21 cellular contexts compared by ENCODE assay signal in genomic region chr10:90051053-90051452, GRCh38.
DNase-seq lines count a peak whose midpoint lies in the region; ATAC-seq and TF ChIP-seq lines count a peak whose summit lies in the region.
"Had no signal": no experiment of that assay in that cellular context is flagged by ENCODE, and none has a peak within 500 bp of the region (broad histone marks: within the 10 kb centered on the region; RNA-seq: fewer than 3 reads in every experiment).

No MANE protein-coding gene starts in this region.

- H3K4me3 ChIP-seq in epithelial cell of esophagus (ENCODE audit: low read length), result no peak overlapping the region
- H3K4me3 ChIP-seq: esophagus squamous epithelium, SJSA1, skin epidermis, testis had no signal

- DNase-seq in DMS153 treated with DMSO at 0.1 percent for 48 hours (lab: John Stamatoyannopoulos, UW; ENCODE audit: unreplicated experiment), result peak; percentile 55
- DNase-seq in NCI-H187 (lab: John Stamatoyannopoulos, UW), result peak; percentile 17 to 41
- DNase-seq in epithelial cell of esophagus (ENCODE audit: low read depth), result peak; percentile 79
- DNase-seq: activated CD4-positive, alpha-beta T cell treated with anti-CD3 and anti-CD28 coated beads for 1 hour; activated effector memory CD4-positive, alpha-beta T cell treated with Interleukin-2 at 50 U/mL for 16 hours; AML-193; caudate nucleus; DMS 273 treated with DMSO at 0.1 percent for 48 hours; esophagus squamous epithelium; KBM-7; naive thymus-derived CD8-positive, alpha-beta T cell; NCI-H446 treated with DMSO at 0.1 percent for 48 hours; stimulated activated CD4-positive, alpha-beta T cell treated with anti-CD3 and anti-CD28 coated beads, Interleukin-4, amount 100 ng/mL, for 4 hours; stimulated activated CD8-positive, alpha-beta memory T cell treated with anti-CD3 and anti-CD28 coated beads, Interleukin-4, amount 100 ng/mL, for 48 hours; testis had no signal

- TF ChIP-seq CTCF in epithelial cell of esophagus (IDR thresholded peaks at IDR 0.05; ENCODE audit: insufficient read depth, low read depth, low read length, missing control alignments), result no peak

- ATAC-seq in GM18502 (IDR thresholded peaks at IDR 0.05; ENCODE audit: poor library complexity, unreplicated experiment), result peak; percentile 6
- ATAC-seq in GM19455 (IDR thresholded peaks at IDR 0.05; ENCODE audit: unreplicated experiment), result no peak
- ATAC-seq in GM18511 (IDR thresholded peaks at IDR 0.05; ENCODE audit: unreplicated experiment), result no peak
- no peak for ATAC-seq in HG02759 (IDR thresholded peaks at IDR 0.05; ENCODE audit: unreplicated experiment)
- ATAC-seq: naive thymus-derived CD8-positive, alpha-beta T cell had no signal

Comparison
In these comparisons a context has a peak if more than half of its experiments do, and no peak if none do; other contexts are left out.
1. DNase-seq: peak in every context shown above with its lines; median percentile 79 in epithelial cell of esophagus; 55 in DMS153 treated with DMSO at 0.1 percent for 48 hours; 29 in NCI-H187.